In the genomic region with DNA sequence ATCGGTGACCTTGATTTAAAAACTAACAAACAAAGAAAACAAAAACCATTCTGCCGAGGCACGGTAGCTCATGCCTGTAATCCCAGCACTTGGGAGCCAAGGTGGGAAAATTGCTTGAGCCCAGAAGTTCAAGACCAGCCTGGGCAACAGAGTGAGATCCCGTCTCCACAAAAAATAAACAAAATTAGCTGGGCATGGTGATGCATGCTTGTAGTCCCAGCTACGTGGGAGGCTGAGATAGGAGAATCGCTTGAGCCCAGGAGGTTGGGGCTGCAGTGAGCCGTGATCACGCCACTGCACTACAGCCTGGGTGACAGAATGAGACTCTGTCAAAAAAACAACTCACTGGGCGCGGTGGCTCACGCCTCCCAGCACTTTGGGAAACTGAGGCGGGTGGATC, we compare ENCODE assay signal across 1 cellular context.
TF ChIP-seq lines count a peak whose summit lies in the region.

No MANE protein-coding gene starts in this region.

TF ChIP-seq in GM23338, 12 proteins besides CTCF, POLR2A, EP300 and RAD21 (continued from another document):
- TF ChIP-seq POLR2AphosphoS5 (IDR thresholded peaks at IDR 0.05; ENCODE audit: low read depth) (no peak), STAT1 (IDR thresholded peaks at IDR 0.05; ENCODE audit: unreplicated experiment) (no peak), NANOG (IDR thresholded peaks at IDR 0.05; ENCODE audit: borderline replicate concordance) (no peak), EZH2phosphoT487 (IDR thresholded peaks at IDR 0.05; ENCODE audit: unreplicated experiment) (no peak), JUNB (IDR thresholded peaks at IDR 0.05; ENCODE audit: unreplicated experiment) (no peak), ZNF114 (CRISPR knock-in tag; IDR thresholded peaks at IDR 0.05) (no peak)
- TF ChIP-seq, protein P1, sequence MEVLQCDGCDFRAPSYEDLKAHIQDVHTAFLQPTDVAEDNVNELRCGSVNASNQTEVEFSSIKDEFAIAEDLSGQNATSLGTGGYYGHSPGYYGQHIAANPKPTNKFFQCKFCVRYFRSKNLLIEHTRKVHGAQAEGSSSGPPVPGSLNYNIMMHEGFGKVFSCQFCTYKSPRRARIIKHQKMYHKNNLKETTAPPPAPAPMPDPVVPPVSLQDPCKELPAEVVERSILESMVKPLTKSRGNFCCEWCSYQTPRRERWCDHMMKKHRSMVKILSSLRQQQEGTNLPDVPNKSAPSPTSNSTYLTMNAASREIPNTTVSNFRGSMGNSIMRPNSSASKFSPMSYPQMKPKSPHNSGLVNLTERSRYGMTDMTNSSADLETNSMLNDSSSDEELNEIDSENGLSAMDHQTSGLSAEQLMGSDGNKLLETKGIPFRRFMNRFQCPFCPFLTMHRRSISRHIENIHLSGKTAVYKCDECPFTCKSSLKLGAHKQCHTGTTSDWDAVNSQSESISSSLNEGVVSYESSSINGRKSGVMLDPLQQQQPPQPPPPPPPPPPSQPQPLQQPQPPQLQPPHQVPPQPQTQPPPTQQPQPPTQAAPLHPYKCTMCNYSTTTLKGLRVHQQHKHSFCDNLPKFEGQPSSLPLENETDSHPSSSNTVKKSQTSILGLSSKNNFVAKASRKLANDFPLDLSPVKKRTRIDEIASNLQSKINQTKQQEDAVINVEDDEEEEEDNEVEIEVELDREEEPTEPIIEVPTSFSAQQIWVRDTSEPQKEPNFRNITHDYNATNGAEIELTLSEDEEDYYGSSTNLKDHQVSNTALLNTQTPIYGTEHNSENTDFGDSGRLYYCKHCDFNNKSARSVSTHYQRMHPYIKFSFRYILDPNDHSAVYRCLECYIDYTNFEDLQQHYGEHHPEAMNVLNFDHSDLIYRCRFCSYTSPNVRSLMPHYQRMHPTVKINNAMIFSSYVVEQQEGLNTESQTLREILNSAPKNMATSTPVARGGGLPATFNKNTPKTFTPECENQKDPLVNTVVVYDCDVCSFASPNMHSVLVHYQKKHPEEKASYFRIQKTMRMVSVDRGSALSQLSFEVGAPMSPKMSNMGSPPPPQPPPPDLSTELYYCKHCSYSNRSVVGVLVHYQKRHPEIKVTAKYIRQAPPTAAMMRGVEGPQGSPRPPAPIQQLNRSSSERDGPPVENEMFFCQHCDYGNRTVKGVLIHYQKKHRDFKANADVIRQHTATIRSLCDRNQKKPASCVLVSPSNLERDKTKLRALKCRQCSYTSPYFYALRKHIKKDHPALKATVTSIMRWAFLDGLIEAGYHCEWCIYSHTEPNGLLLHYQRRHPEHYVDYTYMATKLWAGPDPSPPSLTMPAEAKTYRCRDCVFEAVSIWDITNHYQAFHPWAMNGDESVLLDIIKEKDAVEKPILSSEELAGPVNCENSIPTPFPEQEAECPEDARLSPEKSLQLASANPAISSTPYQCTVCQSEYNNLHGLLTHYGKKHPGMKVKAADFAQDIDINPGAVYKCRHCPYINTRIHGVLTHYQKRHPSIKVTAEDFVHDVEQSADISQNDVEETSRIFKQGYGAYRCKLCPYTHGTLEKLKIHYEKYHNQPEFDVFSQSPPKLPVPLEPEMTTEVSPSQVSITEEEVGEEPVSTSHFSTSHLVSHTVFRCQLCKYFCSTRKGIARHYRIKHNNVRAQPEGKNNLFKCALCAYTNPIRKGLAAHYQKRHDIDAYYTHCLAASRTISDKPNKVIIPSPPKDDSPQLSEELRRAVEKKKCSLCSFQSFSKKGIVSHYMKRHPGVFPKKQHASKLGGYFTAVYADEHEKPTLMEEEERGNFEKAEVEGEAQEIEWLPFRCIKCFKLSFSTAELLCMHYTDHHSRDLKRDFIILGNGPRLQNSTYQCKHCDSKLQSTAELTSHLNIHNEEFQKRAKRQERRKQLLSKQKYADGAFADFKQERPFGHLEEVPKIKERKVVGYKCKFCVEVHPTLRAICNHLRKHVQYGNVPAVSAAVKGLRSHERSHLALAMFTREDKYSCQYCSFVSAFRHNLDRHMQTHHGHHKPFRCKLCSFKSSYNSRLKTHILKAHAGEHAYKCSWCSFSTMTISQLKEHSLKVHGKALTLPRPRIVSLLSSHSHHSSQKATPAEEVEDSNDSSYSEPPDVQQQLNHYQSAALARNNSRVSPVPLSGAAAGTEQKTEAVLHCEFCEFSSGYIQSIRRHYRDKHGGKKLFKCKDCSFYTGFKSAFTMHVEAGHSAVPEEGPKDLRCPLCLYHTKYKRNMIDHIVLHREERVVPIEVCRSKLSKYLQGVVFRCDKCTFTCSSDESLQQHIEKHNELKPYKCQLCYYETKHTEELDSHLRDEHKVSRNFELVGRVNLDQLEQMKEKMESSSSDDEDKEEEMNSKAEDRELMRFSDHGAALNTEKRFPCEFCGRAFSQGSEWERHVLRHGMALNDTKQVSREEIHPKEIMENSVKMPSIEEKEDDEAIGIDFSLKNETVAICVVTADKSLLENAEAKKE (CRISPR knock-in tag; IDR thresholded peaks at IDR 0.05), result no peak
- TF ChIP-seq, protein P2, sequence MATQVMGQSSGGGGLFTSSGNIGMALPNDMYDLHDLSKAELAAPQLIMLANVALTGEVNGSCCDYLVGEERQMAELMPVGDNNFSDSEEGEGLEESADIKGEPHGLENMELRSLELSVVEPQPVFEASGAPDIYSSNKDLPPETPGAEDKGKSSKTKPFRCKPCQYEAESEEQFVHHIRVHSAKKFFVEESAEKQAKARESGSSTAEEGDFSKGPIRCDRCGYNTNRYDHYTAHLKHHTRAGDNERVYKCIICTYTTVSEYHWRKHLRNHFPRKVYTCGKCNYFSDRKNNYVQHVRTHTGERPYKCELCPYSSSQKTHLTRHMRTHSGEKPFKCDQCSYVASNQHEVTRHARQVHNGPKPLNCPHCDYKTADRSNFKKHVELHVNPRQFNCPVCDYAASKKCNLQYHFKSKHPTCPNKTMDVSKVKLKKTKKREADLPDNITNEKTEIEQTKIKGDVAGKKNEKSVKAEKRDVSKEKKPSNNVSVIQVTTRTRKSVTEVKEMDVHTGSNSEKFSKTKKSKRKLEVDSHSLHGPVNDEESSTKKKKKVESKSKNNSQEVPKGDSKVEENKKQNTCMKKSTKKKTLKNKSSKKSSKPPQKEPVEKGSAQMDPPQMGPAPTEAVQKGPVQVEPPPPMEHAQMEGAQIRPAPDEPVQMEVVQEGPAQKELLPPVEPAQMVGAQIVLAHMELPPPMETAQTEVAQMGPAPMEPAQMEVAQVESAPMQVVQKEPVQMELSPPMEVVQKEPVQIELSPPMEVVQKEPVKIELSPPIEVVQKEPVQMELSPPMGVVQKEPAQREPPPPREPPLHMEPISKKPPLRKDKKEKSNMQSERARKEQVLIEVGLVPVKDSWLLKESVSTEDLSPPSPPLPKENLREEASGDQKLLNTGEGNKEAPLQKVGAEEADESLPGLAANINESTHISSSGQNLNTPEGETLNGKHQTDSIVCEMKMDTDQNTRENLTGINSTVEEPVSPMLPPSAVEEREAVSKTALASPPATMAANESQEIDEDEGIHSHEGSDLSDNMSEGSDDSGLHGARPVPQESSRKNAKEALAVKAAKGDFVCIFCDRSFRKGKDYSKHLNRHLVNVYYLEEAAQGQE (IDR thresholded peaks at IDR 0.05; ENCODE audit: unreplicated experiment), result no peak
TF ChIP-seq in GM23338: peak in this region for 0.
